ENCODE assay signal across 12 cellular contexts in genomic region chr19:38917921-38918491, GRCh38. TPM values are rescaled to one million over a fixed set of nuclear protein-coding genes. Genes with fewer than 3 reads are reported as not detected.
A peak's percentile ranks its signal among the peaks of the same experiment; 100 is the strongest.
DNase-seq lines count a peak whose midpoint lies in the region; ATAC-seq and TF ChIP-seq lines count a peak whose summit lies in the region.
"Had no signal": no experiment of that assay in that cellular context is flagged by ENCODE, and none has a peak within 500 bp of the region (broad histone marks: within the 10 kb centered on the region; RNA-seq: fewer than 3 reads in every experiment).

No MANE protein-coding gene starts in this region.

- H3K4me3 Mint-ChIP-seq in GM23338 = no peak overlapping the region
- H3K4me3 Mint-ChIP-seq: mesothelial cell of epicardium had no signal

- no peaks in the 10 kb centered on the region for H4K20me1 ChIP-seq in GM23338 (replicated peaks; ENCODE audit: insufficient read depth)

- DNase-seq in A172 (ENCODE audit: low spot score) = peak; percentile 24
- peak; percentile 36 for DNase-seq in GM23338 (ENCODE audit: low spot score)
- DNase-seq in RPMI8226 = peak; percentile 20
- peak; percentile 30 for DNase-seq in fibroblast of villous mesenchyme (ENCODE audit: low read depth)
- DNase-seq in Ammon's horn (ENCODE audit: low spot score) = no peak
- no peak for DNase-seq in NCI-H2081 treated with DMSO at 0.1 percent for 48 hours (lab: John Stamatoyannopoulos, UW)
- no peak for DNase-seq in stimulated activated naive CD4-positive, alpha-beta T cell treated with Interleukin-2 at 50 U/mL for 16 hours (lab: John Stamatoyannopoulos, UW)
- DNase-seq: activated CD4-positive, alpha-beta T cell treated with anti-CD3 and anti-CD28 coated beads, Interleukin-2, amount 50 U/mL, for 4 hours had no signal

- H3K27me3 ChIP-seq in GM23338 (ENCODE audit: insufficient read depth) (no peaks in the 10 kb centered on the region), gastroesophageal sphincter (no peaks in the 10 kb centered on the region)

- peak in 1 of 2 experiments; percentile 20; a peak in 2 of 4 replicates for TF ChIP-seq CTCF in GM23338 (conservative IDR thresholded peaks at IDR 0.05; ENCODE audit: low read depth in 2 of 2)
- TF ChIP-seq CTCF in fibroblast of villous mesenchyme (IDR thresholded peaks at IDR 0.05; ENCODE audit: insufficient read depth, low read depth, low read length) = peak; percentile 38
- no peak for TF ChIP-seq CTCF in gastroesophageal sphincter (IDR thresholded peaks at IDR 0.05)

- H3K27ac ChIP-seq in GM23338 (ENCODE audit: low read depth) = no peak overlapping the region
- no peak overlapping the region for H3K27ac ChIP-seq in gastroesophageal sphincter
- H3K27ac ChIP-seq: KMS-11 had no signal

- no peaks in the 10 kb centered on the region; the same call in 2 of the 3 replicates for H3K4me1 Mint-ChIP-seq in GM23338
- H3K4me1 Mint-ChIP-seq: mesothelial cell of epicardium had no signal

- H3K36me3 ChIP-seq in GM23338 (ENCODE audit: insufficient read depth) (peaks cover 4% of the 10 kb centered on the region; the same call in 1 of the 2 replicates), gastroesophageal sphincter (peaks cover 0 to 33% of the 10 kb centered on the region in 2 donors)

- no peaks in the 10 kb centered on the region for H3K79me2 ChIP-seq in GM23338 (replicated peaks; ENCODE audit: insufficient read depth)

- 80 to 88% methylated on average over 3 to 5 of the region's 13 CpGs for WGBS in gastroesophageal sphincter (ENCODE audit: low coverage in 1 of 2), 2 donors

- no peak for TF ChIP-seq POLR2A in gastroesophageal sphincter (IDR thresholded peaks at IDR 0.05)

- H3K4me2 ChIP-seq in GM23338 = no peak overlapping the region
- H3K4me2 ChIP-seq: KMS-11, smooth muscle cell had no signal

- H3K4me3 ChIP-seq in GM23338 = no peak overlapping the region
- no peak overlapping the region for H3K4me3 ChIP-seq in fibroblast of villous mesenchyme (ENCODE audit: low read depth, low read length)
- H3K4me3 ChIP-seq in gastroesophageal sphincter = no peak overlapping the region
- H3K4me3 ChIP-seq: smooth muscle cell had no signal

- H3K9me3 Mint-ChIP-seq in GM23338 = no peaks in the 10 kb centered on the region
- H3K9me3 Mint-ChIP-seq: mesothelial cell of epicardium had no signal

- ATAC-seq in GM23338 (peak; percentile 43), gastroesophageal sphincter (no peak)

- no peaks in the 10 kb centered on the region for H3K9me2 ChIP-seq in GM23338 (ENCODE audit: insufficient read depth)

- no peaks in the 10 kb centered on the region for H3K9me3 ChIP-seq in gastroesophageal sphincter

- peaks cover 17% of the 10 kb centered on the region for H3K36me3 Mint-ChIP-seq in GM23338 (ENCODE audit: low read depth)

- H3K27ac Mint-ChIP-seq in GM23338 = no peak overlapping the region
- H3K27ac Mint-ChIP-seq: mesothelial cell of epicardium had no signal

- H3K4me1 ChIP-seq in GM23338 (ENCODE audit: insufficient read depth) = no peaks in the 10 kb centered on the region
- H3K4me1 ChIP-seq in gastroesophageal sphincter = no peaks in the 10 kb centered on the region

- peaks cover 4% of the 10 kb centered on the region for H3K27me3 Mint-ChIP-seq in GM23338 (ENCODE audit: insufficient read depth, low read depth, poor library complexity)

- H2AFZ ChIP-seq in GM23338 = no peak overlapping the region

- H3F3A ChIP-seq in GM23338 (replicated peaks; ENCODE audit: low read depth) = 0 out of 2 replicates have a peak, but pooled peaks cover 9% of the 10 kb centered on the region

- no peak for TF ChIP-seq EP300 in gastroesophageal sphincter (IDR thresholded peaks at IDR 0.05)

TF ChIP-seq in GM23338, 12 proteins besides CTCF, POLR2A, EP300 and RAD21:
- TF ChIP-seq, protein P1, sequence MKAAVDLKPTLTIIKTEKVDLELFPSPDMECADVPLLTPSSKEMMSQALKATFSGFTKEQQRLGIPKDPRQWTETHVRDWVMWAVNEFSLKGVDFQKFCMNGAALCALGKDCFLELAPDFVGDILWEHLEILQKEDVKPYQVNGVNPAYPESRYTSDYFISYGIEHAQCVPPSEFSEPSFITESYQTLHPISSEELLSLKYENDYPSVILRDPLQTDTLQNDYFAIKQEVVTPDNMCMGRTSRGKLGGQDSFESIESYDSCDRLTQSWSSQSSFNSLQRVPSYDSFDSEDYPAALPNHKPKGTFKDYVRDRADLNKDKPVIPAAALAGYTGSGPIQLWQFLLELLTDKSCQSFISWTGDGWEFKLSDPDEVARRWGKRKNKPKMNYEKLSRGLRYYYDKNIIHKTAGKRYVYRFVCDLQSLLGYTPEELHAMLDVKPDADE (IDR thresholded peaks at IDR 0.05) = no peak
- TF ChIP-seq NANOG (IDR thresholded peaks at IDR 0.05; ENCODE audit: borderline replicate concordance) (no peak), STAT1 (IDR thresholded peaks at IDR 0.05; ENCODE audit: unreplicated experiment) (no peak), CREB1 (CRISPR knock-in tag; IDR thresholded peaks at IDR 0.05; ENCODE audit: low read depth) (no peak)

RNA-seq across cellular contexts. Expression of gene CCER2, which starts 6.0 kb away (rescaled TPM):
- total RNA-seq in A172 (2014; rRNA removed; shearing (Covaris generic)) = not detected in 2 replicates
- not detected in 2 replicates for total RNA-seq in GM23338 (2014; rRNA removed; shearing (Covaris generic))
- 0.49 and 0.58 TPM in 2 replicates for polyA plus RNA-seq in GM23338 (2016; fragmentation: Nextera tagmentation; extraction: Ambion mirVana)
- total RNA-seq in fibroblast of villous mesenchyme (not detected in 2 replicates), gastroesophageal sphincter (1 to 10 TPM in 1 of 4 donors, under 1 TPM in 1, not detected in 2; 0.94 to 1.4 TPM)
- total RNA-seq: smooth muscle cell had no signal
- polyA plus RNA-seq: smooth muscle cell had no signal

RNA-seq across cellular contexts. Expression of gene SARS2, which starts 12.6 kb away (rescaled TPM):
- total RNA-seq in A172 (2014; rRNA removed; shearing (Covaris generic)) = 19.8 and 29.6 TPM in 2 replicates
- 67.0 and 75.7 TPM in 2 replicates for total RNA-seq in GM23338 (2014; rRNA removed; shearing (Covaris generic))
- 70.6 and 73.2 TPM in 2 replicates for polyA plus RNA-seq in GM23338 (2016; fragmentation: Nextera tagmentation; extraction: Ambion mirVana)
- total RNA-seq in fibroblast of villous mesenchyme = 19.0 and 23.8 TPM in 2 replicates
- 10 to 100 TPM in 3 of 4 donors, 1 to 10 TPM in 1; 9.9 to 13.7 (median 11.9) TPM for total RNA-seq in gastroesophageal sphincter

RNA-seq across cellular contexts. Expression of gene MRPS12, which starts 12.7 kb away (rescaled TPM):
- total RNA-seq in A172 (2014; rRNA removed; shearing (Covaris generic)) = 98.9 and 108 TPM in 2 replicates
- total RNA-seq in GM23338 (2014; rRNA removed; shearing (Covaris generic)) = 65.3 and 86.3 TPM in 2 replicates
- polyA plus RNA-seq in GM23338 (2016; fragmentation: Nextera tagmentation; extraction: Ambion mirVana) = 69.0 and 74.1 TPM in 2 replicates
- total RNA-seq in fibroblast of villous mesenchyme (24.6 and 38.7 TPM in 2 replicates), gastroesophageal sphincter (10 to 100 TPM; 19.8 to 25.3 (median 23.0) TPM)

RNA-seq across cellular contexts. Expression of gene NFKBIB, which starts 18.2 kb away (rescaled TPM):
- total RNA-seq in A172 (2014; rRNA removed; shearing (Covaris generic)) = 16.3 and 17.1 TPM in 2 replicates
- 37.0 and 39.6 TPM in 2 replicates for total RNA-seq in GM23338 (2014; rRNA removed; shearing (Covaris generic))
- polyA plus RNA-seq in GM23338 (2016; fragmentation: Nextera tagmentation; extraction: Ambion mirVana) = 37.7 and 39.5 TPM in 2 replicates
- total RNA-seq in fibroblast of villous mesenchyme = 7.3 and 13.9 TPM in 2 replicates
- total RNA-seq in gastroesophageal sphincter = 10 to 100 TPM; 18.5 to 37.6 (median 26.8) TPM

RNA-seq across cellular contexts. Expression of gene SIRT2, which starts 18.6 kb away (rescaled TPM):
- 50.3 and 59.0 TPM in 2 replicates for total RNA-seq in A172 (2014; rRNA removed; shearing (Covaris generic))
- total RNA-seq in GM23338 (2014; rRNA removed; shearing (Covaris generic)) = 8.2 and 8.4 TPM in 2 replicates
- polyA plus RNA-seq in GM23338 (2016; fragmentation: Nextera tagmentation; extraction: Ambion mirVana) = 2.7 and 3.4 TPM in 2 replicates
- total RNA-seq in fibroblast of villous mesenchyme (45.3 and 57.0 TPM in 2 replicates), gastroesophageal sphincter (100 to 1,000 TPM in 1 of 4 donors, 10 to 100 TPM in 3; 73.9 to 106 (median 80.5) TPM)

Comparison
In these comparisons a context has a peak if more than half of its experiments do, and no peak if none do; other contexts are left out.
1. DNase-seq: peak in A172 (single experiment), GM23338 (single experiment), RPMI8226 (single experiment) and fibroblast of villous mesenchyme (single experiment); none in Ammon's horn (single experiment), NCI-H2081 treated with DMSO at 0.1 percent for 48 hours (single experiment) and stimulated activated naive CD4-positive, alpha-beta T cell treated with Interleukin-2 at 50 U/mL for 16 hours (single experiment).